18 cellular contexts compared by ENCODE assay signal in genomic region chr4:117422272-117422671, GRCh38.
"Had no signal": no experiment of that assay in that cellular context is flagged by ENCODE, and none has a peak within 500 bp of the region (broad histone marks: within the 10 kb centered on the region; RNA-seq: fewer than 3 reads in every experiment).

No MANE protein-coding gene starts in this region.

- DNase-seq: MG63, NCI-H1092, NCI-H1105 treated with DMSO at 0.1 percent for 48 hours, NCI-H1417 treated with DMSO at 0.1 percent for 48 hours, NCI-H146, NCI-H1694 treated with DMSO at 0.1 percent for 48 hours, NCI-H1930, NCI-H2081, NCI-H2107, NCI-H2171 treated with DMSO at 0.1 percent for 48 hours, NCI-H345, NCI-H524 treated with DMSO at 0.1 percent for 48 hours, NCI-H82, OCI-M1, PC-9, Peyer's patch, SHP77 treated with DMSO at 0.1 percent for 48 hours, SJCRH30 had no signal
